9 cellular contexts compared by ENCODE assay signal in the genomic region with DNA sequence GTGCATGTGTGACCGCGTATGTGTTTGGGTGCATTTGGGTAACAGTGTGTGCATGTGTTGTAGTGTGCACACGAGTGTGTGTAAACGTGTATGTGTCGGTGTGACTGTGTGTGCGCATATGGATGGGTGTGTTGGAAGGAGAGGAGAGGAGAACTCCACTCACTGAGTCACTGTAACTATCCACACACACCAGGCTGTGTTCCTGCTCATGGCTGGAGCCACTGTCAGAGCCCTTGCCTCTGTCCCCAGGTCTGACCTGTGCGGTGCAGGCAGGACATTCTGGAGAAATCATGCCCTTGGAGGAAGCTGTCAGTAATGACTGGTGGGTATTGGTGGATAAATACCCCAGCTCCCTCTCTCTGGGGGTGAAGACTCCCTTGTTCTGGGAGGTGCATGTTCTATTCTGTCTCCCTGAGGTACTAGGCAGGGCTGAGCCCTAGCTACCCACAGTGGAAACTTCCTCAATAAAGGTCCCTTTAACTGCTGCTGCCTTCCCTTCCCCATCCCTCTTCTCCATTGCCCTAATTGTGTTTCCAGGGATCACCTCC. TPM values are rescaled to one million over a fixed set of nuclear protein-coding genes. Genes with fewer than 3 reads are reported as not detected.
DNase-seq lines count a peak whose midpoint lies in the region; ATAC-seq and TF ChIP-seq lines count a peak whose summit lies in the region.
"Had no signal": no experiment of that assay in that cellular context is flagged by ENCODE, and none has a peak within 500 bp of the region (broad histone marks: within the 10 kb centered on the region; RNA-seq: fewer than 3 reads in every experiment).

No MANE protein-coding gene starts in this region.

- H3K36me3 Mint-ChIP-seq in Caco-2 (ENCODE audit: insufficient read depth, unreplicated experiment), result no peaks in the 10 kb centered on the region
- no peaks in the 10 kb centered on the region for H3K36me3 Mint-ChIP-seq in memory B cell
- H3K36me3 Mint-ChIP-seq: activated naive CD4-positive, alpha-beta T cell treated with anti-CD3 and anti-CD28 coated beads, Interleukin-2, amount 50 U/mL, for 72 hours had no signal

- H3K27me3 Mint-ChIP-seq in Caco-2 (ENCODE audit: insufficient read depth, unreplicated experiment), result no peaks in the 10 kb centered on the region
- H3K27me3 Mint-ChIP-seq in memory B cell, result peaks cover 10% of the 10 kb centered on the region

- H3K27ac Mint-ChIP-seq in Caco-2 (ENCODE audit: unreplicated experiment) (no peak overlapping the region), memory B cell (no peak overlapping the region)

- H3K4me1 ChIP-seq in Caco-2, result no peaks in the 10 kb centered on the region; the same call in 1 of the 2 replicates

- CTCF ChIA-PET in Caco-2 (lab: Charles Lee), result no interaction called here

- H3K4me1 Mint-ChIP-seq in Caco-2 (ENCODE audit: low read depth, unreplicated experiment), result peaks cover 14% of the 10 kb centered on the region
- peaks cover 13% of the 10 kb centered on the region for H3K4me1 Mint-ChIP-seq in memory B cell

- no peaks in the 10 kb centered on the region for H3K27me3 ChIP-seq in Caco-2 (replicated peaks; ENCODE audit: control insufficient read depth, insufficient read depth, low read length)
- peaks cover 57% of the 10 kb centered on the region for H3K27me3 ChIP-seq in WERI-Rb-1 (ENCODE audit: insufficient read depth, low read depth, severe bottlenecking)

- H3K9me3 Mint-ChIP-seq in Caco-2 (ENCODE audit: unreplicated experiment), result no peaks in the 10 kb centered on the region
- H3K9me3 Mint-ChIP-seq in memory B cell, result no peaks in the 10 kb centered on the region
- H3K9me3 Mint-ChIP-seq: activated naive CD4-positive, alpha-beta T cell treated with anti-CD3 and anti-CD28 coated beads, Interleukin-2, amount 50 U/mL, for 72 hours had no signal

- POLR2A ChIA-PET in Caco-2 (lab: Charles Lee), result no interaction called here

- H3K36me3 ChIP-seq in Caco-2 (ENCODE audit: control insufficient read depth, insufficient read depth, low read length) (no peaks in the 10 kb centered on the region), WERI-Rb-1 (no peaks in the 10 kb centered on the region)

- H3K4me3 Mint-ChIP-seq in Caco-2 (ENCODE audit: unreplicated experiment), result peak overlapping the region; percentile 85
- H3K4me3 Mint-ChIP-seq in memory B cell, result peak overlapping the region; percentile 84

- ATAC-seq in HG03095 (IDR thresholded peaks at IDR 0.05; ENCODE audit: unreplicated experiment) (peak; percentile 31), memory B cell (ENCODE audit: low read depth) (no peak), HG02798 (IDR thresholded peaks at IDR 0.05; ENCODE audit: poor library complexity, unreplicated experiment) (no peak)

- BruUV-seq in Caco-2 (replicated peaks; lab: Mats Ljungman, UMichigan), result no TSS peak

- H3K9me3 ChIP-seq in Caco-2 (no peaks in the 10 kb centered on the region), WERI-Rb-1 (ENCODE audit: severe bottlenecking) (no peaks in the 10 kb centered on the region)

- peak overlapping the region; percentile 68 for H3K27ac ChIP-seq in VCaP
- no peak overlapping the region for H3K27ac ChIP-seq in WERI-Rb-1

- no peak overlapping the region for H3K4me3 ChIP-seq in Caco-2 (ENCODE audit: low read depth, low read length)
- H3K4me3 ChIP-seq in WERI-Rb-1 (ENCODE audit: low read depth, low read length), result no peak overlapping the region

- TF ChIP-seq CTCF in Caco-2 (IDR thresholded peaks at IDR 0.05; ENCODE audit: insufficient read depth in 1 of 2, low read depth in 1 of 2, low read length in 1 of 2, severe bottlenecking in 1 of 2, unreplicated experiment in 1 of 2) (no peak), VCaP (conservative IDR thresholded peaks at IDR 0.05) (no peak; the same call in none of the 2 replicates), WERI-Rb-1 (IDR thresholded peaks at IDR 0.05; ENCODE audit: low read depth, low read length) (no peak)

- DNase-seq in Caco-2, result no peak
- DNase-seq in memory B cell (ENCODE audit: low spot score in 2 of 2), result no peak
- DNase-seq in WERI-Rb-1, result no peak
- DNase-seq in GM19240 (ENCODE audit: insufficient read length, low spot score), result no peak
- no peak for DNase-seq in T1000 (lab: John Stamatoyannopoulos, UW)

- intact Hi-C loops in Caco-2 (cut with micrococcal nuclease; ENCODE audit: unreplicated experiment), result loop anchor here (1.0 to 5.0 kb wide), 5 partner anchors 124 to 464 kb away; a partner anchor contains a TSS

RNA-seq across cellular contexts. Expression of a gene that starts 48.4 kb away (rescaled TPM):
- total RNA-seq in Caco-2 (2022), result not detected in 2 replicates

RNA-seq across cellular contexts. Expression of a gene that starts 58.3 kb away (rescaled TPM):
- not detected in 2 replicates for total RNA-seq in Caco-2 (2022)
- total RNA-seq: activated naive CD4-positive, alpha-beta T cell treated with anti-CD3 and anti-CD28 coated beads, Interleukin-2, amount 50 U/mL, for 72 hours had no signal
